ENCODE assay signal across 25 cellular contexts in genomic region chr1:186550832-186551231, GRCh38.
"Had no signal": no experiment of that assay in that cellular context is flagged by ENCODE, and none has a peak within 500 bp of the region (broad histone marks: within the 10 kb centered on the region; RNA-seq: fewer than 3 reads in every experiment).

No MANE protein-coding gene starts in this region.

- H3K36me3 ChIP-seq: suprapubic skin, transverse colon, upper lobe of right lung, uterus had no signal

- H3K27ac Mint-ChIP-seq: effector memory CD8-positive, alpha-beta T cell; mesothelial cell of epicardium; natural killer cell treated with Interleukin-12 subunit alpha and Interleukin-12 subunit beta and Interleukin-15 and Interleukin-18, amount 100 ng/mL, for 72 hours; progenitor cell of endocrine pancreas; stimulated activated naive CD8-positive, alpha-beta T cell treated with anti-CD3 and anti-CD28 coated beads, Interleukin-15, amount 100 ng/mL, for 72 hours had no signal

- ATAC-seq: effector memory CD8-positive, alpha-beta T cell; left lobe of liver; mucosa of descending colon; natural killer cell treated with Interleukin-12 subunit alpha and Interleukin-12 subunit beta and Interleukin-15 and Interleukin-18, amount 100 ng/mL, for 72 hours; sciatic nerve; stimulated activated naive CD8-positive, alpha-beta T cell treated with anti-CD3 and anti-CD28 coated beads, Interleukin-15, amount 100 ng/mL, for 72 hours; upper lobe of right lung had no signal

- DNase-seq: effector memory CD8-positive, alpha-beta T cell; hypothalamus; kidney; mesenchymal stem cell; naive B cell; stimulated activated CD4-positive, alpha-beta T cell treated with anti-CD3 and anti-CD28 coated beads, Interleukin-12 subunit alpha, Interleukin-12 subunit beta, amount 100 ng/mL, for 4 hours; stimulated activated CD4-positive, alpha-beta T cell treated with anti-CD3 and anti-CD28 coated beads, Interleukin-1b, Interleukin-23, amount 100 ng/mL, for 48 hours; stimulated activated CD4-positive, alpha-beta T cell treated with anti-CD3 and anti-CD28 coated beads, Interleukin-4, amount 100 ng/mL, for 1 hour; stimulated activated CD8-positive, alpha-beta memory T cell treated with anti-CD3 and anti-CD28 coated beads, Interleukin-4, amount 100 ng/mL, for 48 hours; stimulated activated naive CD4-positive, alpha-beta T cell; stimulated activated naive CD8-positive, alpha-beta T cell treated with anti-CD3 and anti-CD28 coated beads, Interleukin-15, amount 100 ng/mL, for 72 hours; transverse colon; upper lobe of right lung; uterus had no signal

- H3K27ac ChIP-seq: coronary artery, parathyroid adenoma, suprapubic skin, transverse colon, upper lobe of right lung, uterus had no signal

- H2AFZ ChIP-seq: parathyroid adenoma had no signal

- H3K27me3 ChIP-seq: suprapubic skin, transverse colon, upper lobe of right lung, uterus had no signal

- H3K4me2 ChIP-seq: smooth muscle cell had no signal

- H3K4me1 Mint-ChIP-seq: mesothelial cell of epicardium; naive B cell; neural crest cell; stimulated activated naive CD8-positive, alpha-beta T cell treated with anti-CD3 and anti-CD28 coated beads, Interleukin-15, amount 100 ng/mL, for 72 hours had no signal

- H3K4me3 Mint-ChIP-seq: effector memory CD8-positive, alpha-beta T cell; mesothelial cell of epicardium; naive B cell; natural killer cell treated with Interleukin-12 subunit alpha and Interleukin-12 subunit beta and Interleukin-15 and Interleukin-18, amount 100 ng/mL, for 72 hours; neural crest cell; stimulated activated naive CD8-positive, alpha-beta T cell treated with anti-CD3 and anti-CD28 coated beads, Interleukin-15, amount 100 ng/mL, for 72 hours had no signal

- H3K9ac ChIP-seq: parathyroid adenoma had no signal

- H3K79me2 ChIP-seq: parathyroid adenoma had no signal

- H3K9me3 ChIP-seq: transverse colon, uterus had no signal

- H3K4me1 ChIP-seq: parathyroid adenoma, suprapubic skin, transverse colon, upper lobe of right lung, uterus had no signal

- H3K27me3 Mint-ChIP-seq: effector memory CD8-positive, alpha-beta T cell; natural killer cell treated with Interleukin-12 subunit alpha and Interleukin-12 subunit beta and Interleukin-15 and Interleukin-18, amount 100 ng/mL, for 72 hours; progenitor cell of endocrine pancreas; stimulated activated naive CD8-positive, alpha-beta T cell treated with anti-CD3 and anti-CD28 coated beads, Interleukin-15, amount 100 ng/mL, for 72 hours had no signal

- H3K4me3 ChIP-seq: coronary artery, mucosa of descending colon, smooth muscle cell, suprapubic skin, transverse colon, upper lobe of right lung, uterus had no signal
